ENCODE assay signal across 9 cellular contexts in genomic region chr4:72112514-72113156, GRCh38.
DNase-seq lines count a peak whose midpoint lies in the region; ATAC-seq and TF ChIP-seq lines count a peak whose summit lies in the region.
"Had no signal": no experiment of that assay in that cellular context is flagged by ENCODE, and none has a peak within 500 bp of the region (broad histone marks: within the 10 kb centered on the region; RNA-seq: fewer than 3 reads in every experiment).

No MANE protein-coding gene starts in this region.

- H3K9me3 ChIP-seq in esophagus muscularis mucosa, result no peaks in the 10 kb centered on the region
- H3K9me3 ChIP-seq: thoracic aorta had no signal

- no peaks in the 10 kb centered on the region for H3K36me3 Mint-ChIP-seq in activated T-helper 17 cell treated with anti-CD3 and anti-CD28 coated beads, Interleukin-2, amount 50 U/mL, for 72 hours (ENCODE audit: low read depth)

- H3K27me3 Mint-ChIP-seq in activated T-helper 17 cell treated with anti-CD3 and anti-CD28 coated beads, Interleukin-2, amount 50 U/mL, for 72 hours, result peaks cover under 1% of the 10 kb centered on the region

- peak; percentile 1 for DNase-seq in GM04503 (ENCODE audit: low read depth)
- DNase-seq in retinal pigment epithelial cell (ENCODE audit: low read depth), result peak; percentile 63
- DNase-seq in NCI-H128 (lab: John Stamatoyannopoulos, UW; ENCODE audit: unreplicated experiment), result no peak
- DNase-seq in esophagus muscularis mucosa (ENCODE audit: extremely low spot score), result no peak
- DNase-seq in epidermal melanocyte (ENCODE audit: insufficient read length, low spot score), result no peak

- H3K36me3 ChIP-seq in esophagus muscularis mucosa, result no peaks in the 10 kb centered on the region
- H3K36me3 ChIP-seq: thoracic aorta had no signal

- WGBS in esophagus muscularis mucosa, result 56% methylated on average over 3 of the region's 3 CpGs

- H3K4me3 ChIP-seq in retinal pigment epithelial cell (ENCODE audit: low read length) (no peak overlapping the region), esophagus muscularis mucosa (no peak overlapping the region)
- H3K4me3 ChIP-seq: thoracic aorta had no signal

- intact Hi-C loops in esophagus muscularis mucosa (cut with DNase I), result no loop called here

- H3K27ac Mint-ChIP-seq in activated T-helper 17 cell treated with anti-CD3 and anti-CD28 coated beads, Interleukin-2, amount 50 U/mL, for 72 hours, result peak overlapping the region; percentile 51

- H3K4me1 ChIP-seq in esophagus muscularis mucosa, result no peaks in the 10 kb centered on the region

- H3K27me3 ChIP-seq in esophagus muscularis mucosa, result no peaks in the 10 kb centered on the region

- H3K4me3 Mint-ChIP-seq in activated T-helper 17 cell treated with anti-CD3 and anti-CD28 coated beads, Interleukin-2, amount 50 U/mL, for 72 hours, result no peak overlapping the region

- TF ChIP-seq EP300 in esophagus muscularis mucosa (IDR thresholded peaks at IDR 0.05), result no peak

- ATAC-seq in GM19397 (IDR thresholded peaks at IDR 0.05; ENCODE audit: unreplicated experiment) (peak; percentile 86), HG03280 (IDR thresholded peaks at IDR 0.05; ENCODE audit: unreplicated experiment) (peak; percentile 96)
- ATAC-seq in activated T-helper 17 cell treated with anti-CD3 and anti-CD28 coated beads, Interleukin-2, amount 50 U/mL, for 72 hours (replicated peaks), result peak; percentile 95

- H3K27ac ChIP-seq in esophagus muscularis mucosa (replicated peaks in 1 of 4), result no peak overlapping the region
- H3K27ac ChIP-seq: thoracic aorta had no signal

- TF ChIP-seq POLR2A in esophagus muscularis mucosa (IDR thresholded peaks at IDR 0.05; ENCODE audit: low read depth), result no peak

- H3K4me1 Mint-ChIP-seq in activated T-helper 17 cell treated with anti-CD3 and anti-CD28 coated beads, Interleukin-2, amount 50 U/mL, for 72 hours, result peaks cover 4% of the 10 kb centered on the region

- TF ChIP-seq CTCF in retinal pigment epithelial cell (conservative IDR thresholded peaks at IDR 0.05; ENCODE audit: low read depth, low read length), result no peak
- no peak for TF ChIP-seq CTCF in esophagus muscularis mucosa (IDR thresholded peaks at IDR 0.05)

- peaks cover 5% of the 10 kb centered on the region for H3K9me3 Mint-ChIP-seq in activated T-helper 17 cell treated with anti-CD3 and anti-CD28 coated beads, Interleukin-2, amount 50 U/mL, for 72 hours

Comparison
In these comparisons a context has a peak if more than half of its experiments do, and no peak if none do; other contexts are left out.
1. DNase-seq: peak in GM04503 (single experiment) and retinal pigment epithelial cell (single experiment); none in NCI-H128 (single experiment), esophagus muscularis mucosa (single experiment) and epidermal melanocyte (single experiment).
2. Peak in every context shown above with its lines, with median percentiles within 50 percentile points of each other: ATAC-seq.